8 cellular contexts compared by ENCODE assay signal in the genomic region with DNA sequence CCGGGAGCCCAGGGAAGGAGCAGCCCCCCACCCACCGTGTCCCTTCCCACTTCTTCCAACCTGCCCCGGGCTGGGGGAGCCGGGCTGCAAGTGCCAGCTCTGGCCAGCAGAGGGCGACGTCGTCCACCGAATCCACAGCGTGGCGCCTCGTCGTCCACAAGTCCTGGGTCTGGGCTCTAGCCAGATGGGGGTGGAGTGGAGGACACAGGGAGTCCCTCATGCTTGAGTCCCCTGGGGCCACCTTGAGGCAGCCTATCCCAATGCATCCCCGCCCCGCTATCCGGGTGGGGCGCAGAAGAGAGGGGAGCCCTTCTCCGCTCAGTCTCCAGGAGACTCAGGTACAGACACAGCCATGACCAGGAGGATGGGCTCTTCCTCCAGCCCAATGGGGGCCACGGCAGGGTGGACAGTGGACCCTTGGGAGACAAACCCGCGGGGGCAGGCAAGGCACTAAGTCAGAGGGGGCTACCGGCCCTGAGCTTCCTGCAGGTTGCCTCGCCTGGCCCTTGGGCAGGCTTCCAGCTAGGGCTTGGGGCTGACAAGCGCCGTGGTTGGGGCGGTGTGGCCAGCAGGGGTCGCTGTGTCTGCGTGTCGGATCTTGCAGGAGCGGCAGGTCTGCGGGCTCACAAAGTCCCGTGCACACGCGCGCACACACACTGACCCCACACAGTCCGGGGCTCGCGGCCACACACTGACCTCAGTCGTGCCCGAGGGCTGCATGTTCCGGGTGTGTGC. TPM values are rescaled to one million over a fixed set of nuclear protein-coding genes. Genes with fewer than 3 reads are reported as not detected.
DNase-seq lines count a peak whose midpoint lies in the region; ATAC-seq and TF ChIP-seq lines count a peak whose summit lies in the region.

No MANE protein-coding gene starts in this region.

- DNase-seq in CD4-positive, alpha-beta memory T cell: peak; percentile 88 to 93 (median 89)
- DNase-seq in KG1 (lab: John Stamatoyannopoulos, UW): peak; percentile 58
- peak; percentile 83 to 96 (median 95) for DNase-seq in Peyer's patch
- peak; percentile 90 for DNase-seq in fibroblast of pulmonary artery (ENCODE audit: low read depth)
- peak; percentile 97 for DNase-seq in nephron progenitor cell
- DNase-seq in stimulated activated naive CD4-positive, alpha-beta T cell (lab: John Stamatoyannopoulos, UW): peak; percentile 78 to 98 (median 88)

- H3K9me3 Mint-ChIP-seq in CD4-positive, alpha-beta memory T cell: no peaks in the 10 kb centered on the region
- H3K9me3 Mint-ChIP-seq in activated T-helper 17 cell treated with anti-CD3 and anti-CD28 coated beads, Interleukin-2, amount 50 U/mL, for 72 hours: no peaks in the 10 kb centered on the region
- no peaks in the 10 kb centered on the region for H3K9me3 Mint-ChIP-seq in nephron progenitor cell

- peaks cover 20 to 39% of the 10 kb centered on the region in 2 donors for H3K27me3 Mint-ChIP-seq in CD4-positive, alpha-beta memory T cell
- H3K27me3 Mint-ChIP-seq in activated T-helper 17 cell treated with anti-CD3 and anti-CD28 coated beads, Interleukin-2, amount 50 U/mL, for 72 hours: peaks cover 30% of the 10 kb centered on the region
- peaks cover 41% of the 10 kb centered on the region for H3K27me3 Mint-ChIP-seq in nephron progenitor cell (ENCODE audit: low read depth, poor library complexity)

- peaks cover 1 to 11% (median 4%) of the 10 kb centered on the region in 4 donors for H3K4me1 Mint-ChIP-seq in CD4-positive, alpha-beta memory T cell
- H3K4me1 Mint-ChIP-seq in activated T-helper 17 cell treated with anti-CD3 and anti-CD28 coated beads, Interleukin-2, amount 50 U/mL, for 72 hours: no peaks in the 10 kb centered on the region
- H3K4me1 Mint-ChIP-seq in nephron progenitor cell: peaks cover 27% of the 10 kb centered on the region

- CTCF ChIA-PET in CD4-positive, alpha-beta memory T cell (lab: Charles Lee; ENCODE audit: partially characterized antibody): interaction anchor here (0.6 to 6.2 kb wide), 45 partner anchors 8 to 506 kb away, joined by 3 to 75 read pairs (median 5); a partner anchor contains a TSS

- no peaks in the 10 kb centered on the region for H3K9me3 ChIP-seq in CD4-positive, alpha-beta memory T cell (ENCODE audit: control insufficient read depth in 1 of 2, low read length in 2 of 2)
- H3K9me3 ChIP-seq in Peyer's patch: no peaks in the 10 kb centered on the region

- peak overlapping the region; percentile 51 to 85 (median 76) for H3K4me3 Mint-ChIP-seq in CD4-positive, alpha-beta memory T cell
- H3K4me3 Mint-ChIP-seq in activated T-helper 17 cell treated with anti-CD3 and anti-CD28 coated beads, Interleukin-2, amount 50 U/mL, for 72 hours: peak overlapping the region; percentile 68
- peak overlapping the region; percentile 65 for H3K4me3 Mint-ChIP-seq in nephron progenitor cell

- TF ChIP-seq CTCF in Peyer's patch (IDR thresholded peaks at IDR 0.05): peak; percentile 78 to 90 (median 88)
- TF ChIP-seq CTCF in fibroblast of pulmonary artery (IDR thresholded peaks at IDR 0.05; ENCODE audit: low read length, missing control alignments): peak; percentile 75
- peak; percentile 82 for TF ChIP-seq CTCF in nephron progenitor cell (IDR thresholded peaks at IDR 0.05)

- H3K36me3 ChIP-seq in CD4-positive, alpha-beta memory T cell (ENCODE audit: insufficient read depth, low read length): no peaks in the 10 kb centered on the region
- H3K36me3 ChIP-seq in Peyer's patch: no peaks in the 10 kb centered on the region

- peak overlapping the region; percentile 47 to 63 for H3K4me3 ChIP-seq in CD4-positive, alpha-beta memory T cell (ENCODE audit: low read length in 2 of 2)
- H3K4me3 ChIP-seq in Peyer's patch (peak overlapping the region; percentile 10 to 47 (median 38)), fibroblast of pulmonary artery (replicated peaks; ENCODE audit: low read depth, low read length) (peak overlapping the region; percentile 48)

- H3K27ac Mint-ChIP-seq in CD4-positive, alpha-beta memory T cell: peak overlapping the region in 2 of 7 donors; percentile 42 to 46
- H3K27ac Mint-ChIP-seq in activated T-helper 17 cell treated with anti-CD3 and anti-CD28 coated beads, Interleukin-2, amount 50 U/mL, for 72 hours: no peak overlapping the region
- H3K27ac Mint-ChIP-seq in nephron progenitor cell: no peak overlapping the region

- peak; percentile 68 for ATAC-seq in GM21381 (IDR thresholded peaks at IDR 0.05; ENCODE audit: unreplicated experiment)
- peak; percentile 89 for ATAC-seq in activated T-helper 17 cell treated with anti-CD3 and anti-CD28 coated beads, Interleukin-2, amount 50 U/mL, for 72 hours (replicated peaks)

- H3K27ac ChIP-seq in CD4-positive, alpha-beta memory T cell (ENCODE audit: low read depth, low read length): no peak overlapping the region
- H3K27ac ChIP-seq in Peyer's patch: no peak overlapping the region

- peaks cover 15% of the 10 kb centered on the region for H3K27me3 ChIP-seq in CD4-positive, alpha-beta memory T cell (ENCODE audit: insufficient read depth, low read length)
- no peaks in the 10 kb centered on the region for H3K27me3 ChIP-seq in Peyer's patch

- intact Hi-C loops in CD4-positive, alpha-beta memory T cell (cut with micrococcal nuclease): loop anchor here (1.0 to 10.0 kb wide), 3 partner anchors 103 to 218 kb away; no protein-coding TSS in a partner anchor

- no peak for TF ChIP-seq POLR2A in Peyer's patch (IDR thresholded peaks at IDR 0.05)

- H3K4me1 ChIP-seq in CD4-positive, alpha-beta memory T cell (ENCODE audit: insufficient read depth, low read length): peaks cover 10% of the 10 kb centered on the region
- peaks cover 0 to 9% (median 2%) of the 10 kb centered on the region in 4 donors for H3K4me1 ChIP-seq in Peyer's patch

- POLR2A ChIA-PET in CD4-positive, alpha-beta memory T cell (lab: Charles Lee; ENCODE audit: partially characterized antibody): interaction anchor here (1.0 to 1.4 kb wide), 3 partner anchors 26 to 89 kb away, joined by 4 to 6 read pairs (median 4); a partner anchor contains a TSS

- no peaks in the 10 kb centered on the region for H3K36me3 Mint-ChIP-seq in CD4-positive, alpha-beta memory T cell
- H3K36me3 Mint-ChIP-seq in activated T-helper 17 cell treated with anti-CD3 and anti-CD28 coated beads, Interleukin-2, amount 50 U/mL, for 72 hours (ENCODE audit: low read depth): no peaks in the 10 kb centered on the region
- no peaks in the 10 kb centered on the region for H3K36me3 Mint-ChIP-seq in nephron progenitor cell (ENCODE audit: low read depth)

RNA-seq across cellular contexts. Expression of a gene that starts 5.5 kb away (rescaled TPM):
- not detected for total RNA-seq in CD4-positive, alpha-beta memory T cell
- polyA plus RNA-seq in CD4-positive, alpha-beta memory T cell: not detected
- total RNA-seq in Peyer's patch: not detected
- not detected for total RNA-seq in activated T-helper 17 cell treated with anti-CD3 and anti-CD28 coated beads, Interleukin-2, amount 50 U/mL, for 72 hours

RNA-seq across cellular contexts. Expression of a gene that starts 5.5 kb away (rescaled TPM):
- total RNA-seq in CD4-positive, alpha-beta memory T cell: not detected
- not detected for polyA plus RNA-seq in CD4-positive, alpha-beta memory T cell
- not detected for total RNA-seq in Peyer's patch
- not detected for total RNA-seq in activated T-helper 17 cell treated with anti-CD3 and anti-CD28 coated beads, Interleukin-2, amount 50 U/mL, for 72 hours

RNA-seq across cellular contexts. Expression of a gene that starts 16.7 kb away (rescaled TPM):
- not detected for total RNA-seq in CD4-positive, alpha-beta memory T cell
- not detected for polyA plus RNA-seq in CD4-positive, alpha-beta memory T cell
- total RNA-seq in Peyer's patch: not detected
- not detected for total RNA-seq in activated T-helper 17 cell treated with anti-CD3 and anti-CD28 coated beads, Interleukin-2, amount 50 U/mL, for 72 hours

RNA-seq across cellular contexts. Expression of a gene that starts 58.1 kb away (rescaled TPM):
- 10 to 100 TPM in 1 of 2 experiments, 1 to 10 TPM in 1; 8.5 to 10.4 TPM for total RNA-seq in CD4-positive, alpha-beta memory T cell
- polyA plus RNA-seq in CD4-positive, alpha-beta memory T cell: 10 to 100 TPM; 11.8 to 14.7 TPM
- 10 to 100 TPM in 1 of 4 donors, 1 to 10 TPM in 3; 5.1 to 29.7 (median 8.5) TPM for total RNA-seq in Peyer's patch
- 100 to 1,000 TPM; 132 to 145 TPM for total RNA-seq in activated T-helper 17 cell treated with anti-CD3 and anti-CD28 coated beads, Interleukin-2, amount 50 U/mL, for 72 hours
